29 cellular contexts compared by ENCODE assay signal in the genomic region with DNA sequence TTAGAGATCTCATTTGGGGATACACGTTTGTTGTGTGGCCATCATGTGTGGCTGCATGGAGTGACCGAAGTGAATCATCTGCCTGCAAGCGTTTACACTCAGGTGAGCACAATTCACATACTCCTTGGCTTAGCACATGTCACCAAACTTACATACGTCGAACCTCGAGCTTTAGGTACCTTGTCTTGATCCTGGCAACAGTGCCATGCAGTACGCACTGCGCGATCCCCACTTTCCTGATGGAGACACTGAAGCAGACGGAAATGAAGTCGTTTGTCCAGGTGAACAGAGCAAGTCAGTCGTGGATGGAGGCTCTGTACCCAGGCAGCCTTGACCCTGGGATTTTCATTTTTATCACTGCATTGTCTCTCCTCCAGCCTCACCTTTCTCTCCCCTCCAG.
"Had no signal": no experiment of that assay in that cellular context is flagged by ENCODE, and none has a peak within 500 bp of the region (broad histone marks: within the 10 kb centered on the region; RNA-seq: fewer than 3 reads in every experiment).

No MANE protein-coding gene starts in this region.

- H3K9me3 Mint-ChIP-seq: activated T-cell treated with anti-CD3 and anti-CD28 coated beads, Interleukin-2, amount 50 U/mL, for 24 hours; neural progenitor cell; stimulated activated naive B cell treated with anti-CD40 and anti-IgM and Interleukin-4, amounts not matched to agents 10 μg/mL and 1 μg/mL and 100 μg/mL, for 72 hours; T-helper 2 cell treated with Interferon-gamma antibody and Interleukin-4, amounts not matched to agents 5 μg/mL and 100 μg/mL, for 36 hours had no signal

- H3K36me3 ChIP-seq: colonic mucosa, gastrocnemius medialis, left ventricle myocardium inferior, neural progenitor cell, tibial nerve, uterus had no signal

- H3K27ac Mint-ChIP-seq: activated T-cell treated with anti-CD3 and anti-CD28 coated beads, Interleukin-2, amount 50 U/mL, for 24 hours; stimulated activated naive B cell treated with anti-CD40 and anti-IgM and Interleukin-4, amounts not matched to agents 10 μg/mL and 1 μg/mL and 100 μg/mL, for 72 hours; T-helper 2 cell treated with Interferon-gamma antibody and Interleukin-4, amounts not matched to agents 5 μg/mL and 100 μg/mL, for 36 hours had no signal

- DNase-seq: activated CD4-positive, alpha-beta T cell treated with anti-CD3 and anti-CD28 coated beads for 4 hours; activated CD4-positive, alpha-beta T cell treated with anti-CD3 and anti-CD28 coated beads, Interleukin-2, amount 50 U/mL, for 48 hours; activated CD8-positive, alpha-beta memory T cell treated with anti-CD3 and anti-CD28 coated beads for 24 hours; activated gamma-delta T cell; activated naive CD4-positive, alpha-beta T cell treated with anti-CD3 and anti-CD28 coated beads, Interleukin-2, amount 50 U/mL, for 16 hours; activated T-cell treated with anti-CD3 and anti-CD28 coated beads, Interleukin-2, amount 50 U/mL, for 24 hours; amniotic stem cell; cerebellar nuclear complex; colonic mucosa; dorsolateral prefrontal cortex; effector memory CD4-positive, alpha-beta T cell; gastrocnemius medialis; glutamatergic neuron; left ventricle myocardium inferior; naive B cell; occipital lobe; psoas muscle; stimulated activated CD4-positive, alpha-beta T cell treated with anti-CD3 and anti-CD28 coated beads, Interleukin-15, amount 100 ng/mL, for 24 hours; stimulated activated CD4-positive, alpha-beta T cell treated with anti-CD3 and anti-CD28 coated beads, Interleukin-2, amount 100 ng/mL, for 24 hours; stimulated activated naive B cell treated with anti-CD40 and anti-IgM and Interleukin-4, amounts not matched to agents 10 μg/mL and 1 μg/mL and 100 μg/mL, for 72 hours; T-helper 1 cell; uterus had no signal

- H3K27me3 Mint-ChIP-seq: activated T-cell treated with anti-CD3 and anti-CD28 coated beads, Interleukin-2, amount 50 U/mL, for 24 hours had no signal

- H3K27me3 ChIP-seq: colonic mucosa, dorsolateral prefrontal cortex, gastrocnemius medialis, neural progenitor cell, tibial nerve, uterus had no signal

- H3K4me2 ChIP-seq: neural progenitor cell had no signal

- ATAC-seq: gastrocnemius medialis; psoas muscle; stimulated activated naive B cell treated with anti-CD40 and anti-IgM and Interleukin-4, amounts not matched to agents 10 μg/mL and 1 μg/mL and 100 μg/mL, for 72 hours had no signal

- FAIRE-seq: islet of Langerhans had no signal

- H3K4me3 ChIP-seq: colonic mucosa, dorsolateral prefrontal cortex, gastrocnemius medialis, left ventricle myocardium inferior, lung, neural progenitor cell, psoas muscle, smooth muscle cell, tibial nerve, uterus had no signal

- H3K4me1 Mint-ChIP-seq: naive B cell; stimulated activated naive B cell treated with anti-CD40 and anti-IgM and Interleukin-4, amounts not matched to agents 10 μg/mL and 1 μg/mL and 100 μg/mL, for 72 hours had no signal

- H3K36me3 Mint-ChIP-seq: naive B cell; stimulated activated naive B cell treated with anti-CD40 and anti-IgM and Interleukin-4, amounts not matched to agents 10 μg/mL and 1 μg/mL and 100 μg/mL, for 72 hours had no signal

- H2AFZ ChIP-seq: neural progenitor cell, parathyroid adenoma had no signal

- H3K4me1 ChIP-seq: colonic mucosa, left ventricle myocardium inferior, parathyroid adenoma had no signal

- H3K9me3 ChIP-seq: colonic mucosa, gastrocnemius medialis, left ventricle myocardium inferior, psoas muscle, tibial nerve, uterus had no signal

- H3K9ac ChIP-seq: neural progenitor cell, parathyroid adenoma had no signal

- H3K27ac ChIP-seq: colonic mucosa, dorsolateral prefrontal cortex, gastrocnemius medialis, left ventricle myocardium inferior, neural progenitor cell, parathyroid adenoma, psoas muscle had no signal

- H3K4me3 Mint-ChIP-seq: activated T-cell treated with anti-CD3 and anti-CD28 coated beads, Interleukin-2, amount 50 U/mL, for 24 hours; neural progenitor cell; stimulated activated naive B cell treated with anti-CD40 and anti-IgM and Interleukin-4, amounts not matched to agents 10 μg/mL and 1 μg/mL and 100 μg/mL, for 72 hours; T-helper 2 cell treated with Interferon-gamma antibody and Interleukin-4, amounts not matched to agents 5 μg/mL and 100 μg/mL, for 36 hours had no signal
